In genomic region chr10:114489521-114490310, GRCh38 we compare ENCODE assay signal across 1 cellular context.
TF ChIP-seq lines count a peak whose summit lies in the region.

No MANE protein-coding gene starts in this region.

TF ChIP-seq in H1, 55 proteins besides CTCF, POLR2A, EP300 and RAD21:
- TF ChIP-seq CTBP2 (IDR thresholded peaks at IDR 0.05; ENCODE audit: borderline replicate concordance, insufficient read depth, insufficient read length, low read length): peak; percentile 78
- 0 out of 2 replicates have a peak, but pooled peaks have one; percentile 58 for TF ChIP-seq YY1 (IDR thresholded peaks at IDR 0.05; ENCODE audit: low read depth, low read length)
- no peak for TF ChIP-seq BRCA1 (IDR thresholded peaks at IDR 0.05; ENCODE audit: low read depth, low read length)
- peak; percentile 53 for TF ChIP-seq TEAD4 (IDR thresholded peaks at IDR 0.05; ENCODE audit: low read depth, low read length)
- TF ChIP-seq TCF12 (IDR thresholded peaks at IDR 0.05; ENCODE audit: low read depth, low read length): 0 out of 2 replicates have a peak, but pooled peaks have one; percentile 20
TF ChIP-seq in H1: peak in this region for 4.
